Comparison of ENCODE assay signal across 9 cellular contexts in the genomic region with DNA sequence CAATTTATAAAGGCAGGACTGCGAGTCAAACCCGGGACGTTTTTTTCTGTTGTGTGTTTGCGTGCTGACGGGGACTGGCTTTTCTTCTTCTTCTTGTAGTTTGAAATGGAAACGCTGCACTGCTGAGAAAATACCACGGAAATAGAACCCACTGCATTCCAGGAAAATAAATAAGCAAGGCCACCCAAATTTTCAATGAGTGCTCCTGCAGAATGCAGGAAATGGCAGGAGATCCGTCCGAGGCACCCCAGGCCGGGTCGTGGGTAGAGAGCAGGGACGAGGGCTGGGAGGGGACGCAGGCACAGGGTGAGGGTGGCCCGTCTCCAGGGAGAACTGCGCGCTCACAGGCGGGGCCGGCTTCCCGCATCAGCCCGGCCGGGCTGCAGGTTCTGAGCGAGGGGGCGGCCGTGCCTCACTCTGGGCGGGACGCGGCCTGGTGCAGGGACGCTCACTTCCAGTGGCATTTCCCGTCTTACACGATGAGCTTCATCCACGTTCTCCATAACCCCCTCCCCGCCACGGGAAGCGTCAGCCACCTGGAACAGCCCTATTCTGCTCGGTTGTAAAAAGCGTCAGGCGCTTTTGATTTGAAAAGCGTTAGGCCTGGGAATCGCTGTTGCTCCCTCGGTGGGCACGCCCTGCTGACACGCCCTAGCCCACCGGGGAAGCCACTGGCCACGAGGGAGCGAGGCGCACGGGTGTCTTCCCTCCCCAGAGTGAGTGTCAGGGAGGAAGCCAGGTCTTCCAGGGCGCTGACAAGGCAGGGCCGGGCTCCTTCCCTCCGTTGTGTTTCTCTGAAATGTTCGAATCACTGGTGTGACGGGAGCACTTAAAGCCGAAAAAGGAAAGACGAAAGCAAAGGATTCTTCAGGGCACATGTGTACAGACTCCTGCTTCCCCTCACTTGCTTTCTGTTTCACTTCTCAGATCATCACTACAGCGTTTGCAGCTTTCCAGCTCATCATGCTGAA. TPM values are rescaled to one million over a fixed set of nuclear protein-coding genes. Genes with fewer than 3 reads are reported as not detected.
DNase-seq lines count a peak whose midpoint lies in the region; ATAC-seq, FAIRE-seq and TF ChIP-seq lines count a peak whose summit lies in the region.
"Had no signal": no experiment of that assay in that cellular context is flagged by ENCODE, and none has a peak within 500 bp of the region (broad histone marks: within the 10 kb centered on the region; RNA-seq: fewer than 3 reads in every experiment).

No MANE protein-coding gene starts in this region.

- CTCF ChIA-PET in A549 (lab: Yijun Ruan, JAX) (interaction anchor here (3.1 kb wide), 1 partner anchor 11 kb away, joined by 21 read pairs; no protein-coding TSS in a partner anchor), OCI-LY7 (lab: Charles Lee; ENCODE audit: unreplicated experiment) (no interaction called here)
- CTCF ChIA-PET in activated naive CD4-positive, alpha-beta T cell treated with anti-CD3 and anti-CD28 coated beads for 36 hours (lab: Charles Lee) = interaction anchor here (1.2 to 1.7 kb wide), 4 partner anchors 11 to 117 kb away, joined by 3 to 8 read pairs (median 5); a partner anchor contains a TSS

- H3K4me1 ChIP-seq in A549 = no peaks in the 10 kb centered on the region
- peaks cover 36% of the 10 kb centered on the region for H3K4me1 ChIP-seq in OCI-LY7 (ENCODE audit: insufficient read depth, low read length, poor library complexity, severe bottlenecking)
- peaks cover 0 to 35% (median 3%) of the 10 kb centered on the region in 3 donors for H3K4me1 ChIP-seq in gastroesophageal sphincter
- no peaks in the 10 kb centered on the region for H3K4me1 ChIP-seq in testis

- TF ChIP-seq CTCF in A549 (IDR thresholded peaks at IDR 0.05) (no peak), OCI-LY7 (conservative IDR thresholded peaks at IDR 0.05; ENCODE audit: low read length) (no peak), gastroesophageal sphincter (IDR thresholded peaks at IDR 0.05) (no peak), testis (IDR thresholded peaks at IDR 0.05) (no peak)

- peak overlapping the region; percentile 89 for H3K4me3 Mint-ChIP-seq in activated naive CD4-positive, alpha-beta T cell treated with anti-CD3 and anti-CD28 coated beads for 36 hours

- H3K9me2 ChIP-seq in OCI-LY7 (ENCODE audit: insufficient read depth, low read length) = no peaks in the 10 kb centered on the region

- ATAC-seq in A549 = peak; percentile 88 to 95
- peak; percentile 87 for ATAC-seq in HG03045 (IDR thresholded peaks at IDR 0.05; ENCODE audit: unreplicated experiment)
- peak; percentile 87 for ATAC-seq in gastroesophageal sphincter
- ATAC-seq: HCT116 had no signal

- TF ChIP-seq POLR2A in A549 (IDR thresholded peaks at IDR 0.05; ENCODE audit: low read length) (peak; percentile 14; the same call in 1 of the 2 replicates), GM18526 (IDR thresholded peaks at IDR 0.05; ENCODE audit: extremely low read depth, insufficient read length) (peak; percentile 59), gastroesophageal sphincter (IDR thresholded peaks at IDR 0.05) (peak; percentile 68 to 79), testis (IDR thresholded peaks at IDR 0.05) (peak; percentile 6)

- 44% methylated on average over 19 of the region's 55 CpGs for WGBS in A549 (ENCODE audit: missing lambda C conversion rate)
- 2 to 3% methylated on average over 9 to 16 of the region's 55 CpGs for WGBS in gastroesophageal sphincter (ENCODE audit: low coverage in 1 of 2), 2 donors
- WGBS in testis, 2 donors = 1% methylated on average over 26 to 54 of the region's 55 CpGs

- peaks cover 21% of the 10 kb centered on the region for H3K4me1 Mint-ChIP-seq in activated naive CD4-positive, alpha-beta T cell treated with anti-CD3 and anti-CD28 coated beads for 36 hours (ENCODE audit: low read depth)

- H3K36me3 Mint-ChIP-seq in activated naive CD4-positive, alpha-beta T cell treated with anti-CD3 and anti-CD28 coated beads for 36 hours (ENCODE audit: low read depth) = no peaks in the 10 kb centered on the region

- H3K27ac ChIP-seq in A549 (peak overlapping the region; percentile 19 to 86; a peak in 5 of 6 replicates), OCI-LY7 (ENCODE audit: low read depth, low read length, poor library complexity, severe bottlenecking) (peak overlapping the region; percentile 82), gastroesophageal sphincter (peak overlapping the region; percentile 93 to 98 (median 94)), testis (peak overlapping the region; percentile 89 to 94)

- H3K4me2 ChIP-seq in A549 (peak overlapping the region; percentile 58), OCI-LY7 (ENCODE audit: low read length) (peak overlapping the region; percentile 94)

- H3K27me3 Mint-ChIP-seq in activated naive CD4-positive, alpha-beta T cell treated with anti-CD3 and anti-CD28 coated beads for 36 hours (ENCODE audit: low read depth) = peaks cover 4% of the 10 kb centered on the region

- peak overlapping the region; percentile 33 for H3K4me3 ChIP-seq in A549
- peak overlapping the region; percentile 67 for H3K4me3 ChIP-seq in OCI-LY7 (ENCODE audit: low read depth, low read length, poor library complexity, severe bottlenecking)
- H3K4me3 ChIP-seq in gastroesophageal sphincter = peak overlapping the region; percentile 59 to 75
- peak overlapping the region; percentile 62 to 81 for H3K4me3 ChIP-seq in testis

- H3K9me3 Mint-ChIP-seq in activated naive CD4-positive, alpha-beta T cell treated with anti-CD3 and anti-CD28 coated beads for 36 hours = no peaks in the 10 kb centered on the region

- H3K36me3 ChIP-seq in OCI-LY7 (ENCODE audit: insufficient read depth, low read length) (no peaks in the 10 kb centered on the region), gastroesophageal sphincter (no peaks in the 10 kb centered on the region), testis (ENCODE audit: low read depth, missing control alignments) (no peaks in the 10 kb centered on the region)

- H2AFZ ChIP-seq in OCI-LY7 (ENCODE audit: low read length) = peak overlapping the region; percentile 100

- POLR2A ChIA-PET in A549 (lab: Yijun Ruan, JAX) = no interaction called here
- POLR2A ChIA-PET in OCI-LY7 (lab: Charles Lee) = interaction anchor here (0.5 to 1.6 kb wide), 8 partner anchors 9 to 205 kb away, joined by 3 to 8 read pairs (median 4); no protein-coding TSS in a partner anchor

- TF ChIP-seq EP300 in A549 (IDR thresholded peaks at IDR 0.05) (no peak), gastroesophageal sphincter (IDR thresholded peaks at IDR 0.05) (no peak)

- no peak for FAIRE-seq in A549 (lab: Jason Lieb, UNC)

- no peak for TF ChIP-seq RAD21 in A549 (conservative IDR thresholded peaks at IDR 0.05 in 1 of 2, IDR thresholded peaks at IDR 0.05 in 1 of 2)

- H3K9me3 ChIP-seq in A549 (no peaks in the 10 kb centered on the region), OCI-LY7 (ENCODE audit: low read length) (no peaks in the 10 kb centered on the region), gastroesophageal sphincter (no peaks in the 10 kb centered on the region), testis (no peaks in the 10 kb centered on the region)

- peaks cover 6% of the 10 kb centered on the region; the same call in 1 of the 2 replicates for H3K79me2 ChIP-seq in OCI-LY7 (ENCODE audit: insufficient read depth, low read depth, low read length)

- H3K27me3 ChIP-seq in gastroesophageal sphincter = no peaks in the 10 kb centered on the region
- H3K27me3 ChIP-seq in testis = no peaks in the 10 kb centered on the region

- intact Hi-C loops in OCI-LY7 (cut with micrococcal nuclease; ENCODE audit: unreplicated experiment) (loop anchor here (2.0 to 10.0 kb wide), 2 partner anchors 316 to 530 kb away; a partner anchor contains a TSS), testis (cut with DNase I; ENCODE audit: low total_unique reads) (no loop called here)
- intact Hi-C loops in activated naive CD4-positive, alpha-beta T cell treated with anti-CD3 and anti-CD28 coated beads for 36 hours (cut with micrococcal nuclease) = loop anchor here (2.0 to 10.0 kb wide), 6 partner anchors 26 to 524 kb away; a partner anchor contains a TSS

- H4K20me1 ChIP-seq in OCI-LY7 (ENCODE audit: insufficient read depth, low read length) = no peaks in the 10 kb centered on the region

- TSS peak; percentile 80 for BruUV-seq in OCI-LY7 (replicated peaks; lab: Mats Ljungman, UMichigan)

- DNase-seq in A549 (ENCODE audit: low read depth in 1 of 2, low spot score in 1 of 2) = peak; percentile 18 to 19
- DNase-seq in OCI-LY7 (ENCODE audit: low spot score) = peak; percentile 79
- peak; percentile 64 for DNase-seq in activated naive CD4-positive, alpha-beta T cell treated with anti-CD3 and anti-CD28 coated beads for 36 hours
- DNase-seq in nucleus accumbens (lab: John Stamatoyannopoulos, UW) = peak in 48 of 56 donors; percentile 8 to 74 (median 46)
- DNase-seq in testis = peak; percentile 64

- peak overlapping the region; percentile 92 for H3K27ac Mint-ChIP-seq in activated naive CD4-positive, alpha-beta T cell treated with anti-CD3 and anti-CD28 coated beads for 36 hours

RNA-seq across cellular contexts. Expression of a gene that starts 17.9 kb away (rescaled TPM):
- 22.0 and 22.9 TPM in 2 replicates for polyA plus RNA-seq in A549 (2011; rRNA removed)
- polyA plus RNA-seq in A549 (2012; cell fraction: cytosol; rRNA removed) = 8.6 and 8.8 TPM in 2 replicates
- 8.6 and 8.7 TPM in 2 replicates for polyA plus RNA-seq in A549 (2012; cell fraction: nucleus; rRNA removed)
- polyA plus RNA-seq in A549 (2017; fragmentation: RNase III; extraction: RNeasy Plus Mini Kit Qiagen cat#74134 plus additional on column Dnase treatment) = 13.1 to 13.6 TPM (median 13.3 TPM) in 3 replicates
- 25.6 and 32.6 TPM in 2 replicates for polyA minus RNA-seq in A549 (2011; rRNA and poly(A)+ RNA removed)
- total RNA-seq in OCI-LY7 (2014; rRNA removed; shearing (Covaris generic)) = 16.5 and 22.5 TPM in 2 replicates
- total RNA-seq in OCI-LY7 (2022) = 24.8 and 26.4 TPM in 2 replicates
- total RNA-seq in activated naive CD4-positive, alpha-beta T cell treated with anti-CD3 and anti-CD28 coated beads for 36 hours = 10 to 100 TPM; 23.3 to 24.9 TPM
- total RNA-seq in gastroesophageal sphincter = 10 to 100 TPM; 17.8 to 39.2 (median 25.8) TPM
- total RNA-seq in testis = 10 to 100 TPM; 44.3 to 51.0 TPM
- polyA plus RNA-seq in testis (ENCODE audit: insufficient read depth, low read depth, low replicate concordance) = 32.8 TPM

RNA-seq across cellular contexts. Expression of a gene that starts 54.0 kb away (rescaled TPM):
- 0.17 TPM in 1 of 2 replicates, not detected in the other for polyA plus RNA-seq in A549 (2011; rRNA removed)
- 0.71 and 0.85 TPM in 2 replicates for polyA plus RNA-seq in A549 (2012; cell fraction: cytosol; rRNA removed)
- 0.82 and 1.6 TPM in 2 replicates for polyA plus RNA-seq in A549 (2012; cell fraction: nucleus; rRNA removed)
- polyA plus RNA-seq in A549 (2017; fragmentation: RNase III; extraction: RNeasy Plus Mini Kit Qiagen cat#74134 plus additional on column Dnase treatment) = 0.09 to 0.25 TPM (median 0.16 TPM) in 3 replicates
- polyA minus RNA-seq in A549 (2011; rRNA and poly(A)+ RNA removed) = 0.54 TPM in 1 of 2 replicates, not detected in the other
- 3.1 and 3.8 TPM in 2 replicates for total RNA-seq in OCI-LY7 (2014; rRNA removed; shearing (Covaris generic))
- total RNA-seq in OCI-LY7 (2022) = 1.6 and 1.7 TPM in 2 replicates
- total RNA-seq in activated naive CD4-positive, alpha-beta T cell treated with anti-CD3 and anti-CD28 coated beads for 36 hours = 1 to 10 TPM in 1 of 2 experiments, under 1 TPM in 1; 0.67 to 1.2 TPM
- 1 to 10 TPM in 2 of 4 donors, under 1 TPM in 1, not detected in 1; 0.77 to 2.3 (median 2.0) TPM for total RNA-seq in gastroesophageal sphincter
- total RNA-seq in testis = 10 to 100 TPM in 1 of 2 donors, 1 to 10 TPM in 1; 8.9 to 13.5 TPM
- polyA plus RNA-seq in testis (ENCODE audit: insufficient read depth, low read depth, low replicate concordance) = 1.3 TPM

Comparison
In these comparisons a context has a peak if more than half of its experiments do, and no peak if none do; other contexts are left out.
1. Peak in every context shown above with its lines: DNase-seq, ATAC-seq, H3K4me3 ChIP-seq and H3K27ac ChIP-seq.
2. DNase-seq: peak in every context shown above with its lines; median percentile 79 in OCI-LY7; 64 in activated naive CD4-positive, alpha-beta T cell treated with anti-CD3 and anti-CD28 coated beads for 36 hours; 64 in testis; 46 in nucleus accumbens; 18 in A549.
3. POLR2A ChIP-seq: peak in every context shown above with its lines; median percentile 74 in gastroesophageal sphincter; 59 in GM18526; 14 in A549; 6 in testis.